ENCODE assay signal across 13 cellular contexts in genomic region chr12:130713581-130713991, GRCh38. TPM values are rescaled to one million over a fixed set of nuclear protein-coding genes. Genes with fewer than 3 reads are reported as not detected.
DNase-seq lines count a peak whose midpoint lies in the region; ATAC-seq and TF ChIP-seq lines count a peak whose summit lies in the region.
"Had no signal": no experiment of that assay in that cellular context is flagged by ENCODE, and none has a peak within 500 bp of the region (broad histone marks: within the 10 kb centered on the region; RNA-seq: fewer than 3 reads in every experiment).

No MANE protein-coding gene starts in this region.

- H3K9ac ChIP-seq in neuronal stem cell (ENCODE audit: low read depth, low read length, poor library complexity), result peak overlapping the region; percentile 13

- H2AFZ ChIP-seq in ACC112 (ENCODE audit: low read length, unreplicated experiment), result no peak overlapping the region
- no peak overlapping the region for H2AFZ ChIP-seq in neuronal stem cell (ENCODE audit: low read length)

- no CpG with 5 or more reads among the region's 18 CpGs for WGBS in neuronal stem cell (ENCODE audit: extremely low coverage in 2 of 2, insufficient read length in 2 of 2, insufficient replicate concordance in 1 of 2), 2 donors

- H3K4me1 ChIP-seq in ACC112 (ENCODE audit: control insufficient read depth, insufficient read depth, low read length, unreplicated experiment) (no peaks in the 10 kb centered on the region), breast epithelium (no peaks in the 10 kb centered on the region), neuronal stem cell (ENCODE audit: control insufficient read depth in 2 of 2, insufficient read depth in 1 of 2, low read depth in 1 of 2, low read length in 2 of 2) (peaks cover 6 to 24% of the 10 kb centered on the region in 2 donors), gastrocnemius medialis (peaks cover 5 to 6% of the 10 kb centered on the region in 2 donors), mucosa of descending colon (ENCODE audit: low read depth) (no peaks in the 10 kb centered on the region)

- no peak overlapping the region for H2BK5ac ChIP-seq in neuronal stem cell (ENCODE audit: low read length)

- ATAC-seq in gastrocnemius medialis (no peak), mucosa of descending colon (no peak), GM19463 (IDR thresholded peaks at IDR 0.05; ENCODE audit: unreplicated experiment) (no peak)

- no peak for TF ChIP-seq CTCF in breast epithelium (IDR thresholded peaks at IDR 0.05)
- no peak for TF ChIP-seq CTCF in gastrocnemius medialis (IDR thresholded peaks at IDR 0.05 in 4 of 5, conservative IDR thresholded peaks at IDR 0.05 in 1 of 5)
- no peak for TF ChIP-seq CTCF in mucosa of descending colon (IDR thresholded peaks at IDR 0.05)

- peak overlapping the region; percentile 8 for H2BK12ac ChIP-seq in neuronal stem cell (ENCODE audit: low read length)

- TF ChIP-seq POLR2A in breast epithelium (IDR thresholded peaks at IDR 0.05) (no peak), gastrocnemius medialis (IDR thresholded peaks at IDR 0.05) (no peak)

- H3K4ac ChIP-seq in neuronal stem cell (ENCODE audit: low read length), result no peak overlapping the region

- no peak overlapping the region for H4K91ac ChIP-seq in neuronal stem cell (ENCODE audit: low read depth, low read length, poor library complexity)

- peak overlapping the region; percentile 96 for H2AK5ac ChIP-seq in neuronal stem cell (ENCODE audit: low read depth, low read length)

- H3K18ac ChIP-seq in neuronal stem cell (ENCODE audit: low read length), result peak overlapping the region; percentile 83

- H3K27me3 ChIP-seq in ACC112 (ENCODE audit: insufficient read depth, low read length), result peaks cover 59% of the 10 kb centered on the region
- H3K27me3 ChIP-seq in breast epithelium, result peaks cover 0 to 30% of the 10 kb centered on the region in 2 donors
- H3K27me3 ChIP-seq in neuronal stem cell (ENCODE audit: control insufficient read depth in 3 of 3, insufficient read depth in 3 of 3, low read depth in 1 of 3, low read length in 3 of 3), result peaks cover 0 to 60% (median 23%) of the 10 kb centered on the region in 3 experiments
- peaks cover 18 to 34% (median 31%) of the 10 kb centered on the region in 3 donors for H3K27me3 ChIP-seq in gastrocnemius medialis

- in situ Hi-C loops in gastrocnemius medialis (cut with MboI; ENCODE audit: low sequenced_read_pairs in 4 of 4), result no loop called here

- peak overlapping the region; percentile 69 for H3K4me3 ChIP-seq in ACC112 (ENCODE audit: low read depth, low read length)
- H3K4me3 ChIP-seq in breast epithelium, result peak overlapping the region; percentile 45 to 66 (median 46)
- no peak overlapping the region for H3K4me3 ChIP-seq in neuronal stem cell (ENCODE audit: low read length in 2 of 2)
- H3K4me3 ChIP-seq in gastrocnemius medialis, result peak overlapping the region in 1 of 4 donors; percentile 32
- no peak overlapping the region for H3K4me3 ChIP-seq in mucosa of descending colon

- H3K79me2 ChIP-seq in ACC112 (ENCODE audit: control insufficient read depth, insufficient read depth, low read length, unreplicated experiment), result no peaks in the 10 kb centered on the region

- H3K9me3 ChIP-seq in breast epithelium (peaks cover 5 to 12% of the 10 kb centered on the region in 2 donors), neuronal stem cell (replicated peaks in 1 of 2; ENCODE audit: control insufficient read depth in 2 of 2, insufficient read depth in 1 of 2, low read depth in 1 of 2, low read length in 2 of 2) (peaks cover 0 to 5% of the 10 kb centered on the region in 2 donors), gastrocnemius medialis (no peaks in the 10 kb centered on the region), mucosa of descending colon (no peaks in the 10 kb centered on the region)

- DNase-seq in DMS79 (lab: John Stamatoyannopoulos, UW) (peak; percentile 30), breast epithelium (ENCODE audit: low spot score in 2 of 2) (no peak), neuronal stem cell (ENCODE audit: low spot score) (no peak), H4 (ENCODE audit: low spot score) (no peak), gastrocnemius medialis (no peak), mucosa of descending colon (no peak)
- DNase-seq: COR-L47; stimulated activated CD4-positive, alpha-beta T cell treated with anti-CD3 and anti-CD28 coated beads, Interleukin-2, amount 100 ng/mL, for 48 hours; T1000 had no signal

- no peak overlapping the region for H2BK120ac ChIP-seq in neuronal stem cell (ENCODE audit: low read depth, low read length)

- H3K23ac ChIP-seq in neuronal stem cell (ENCODE audit: low read depth, low read length, poor library complexity), result no peak overlapping the region

- intact Hi-C loops in breast epithelium (cut with DNase I; ENCODE audit: low total_unique reads) (no loop called here), gastrocnemius medialis (cut with DNase I; ENCODE audit: low total_unique reads) (no loop called here), mucosa of descending colon (cut with DNase I, micrococcal nuclease) (no loop called here)

- H4K8ac ChIP-seq in neuronal stem cell (ENCODE audit: low read depth, low read length), result no peak overlapping the region

- no peak overlapping the region for H3K27ac ChIP-seq in ACC112 (ENCODE audit: low read depth, low read length)
- no peak overlapping the region for H3K27ac ChIP-seq in breast epithelium
- H3K27ac ChIP-seq in neuronal stem cell (replicated peaks; ENCODE audit: low read length), result no peak overlapping the region
- no peak overlapping the region for H3K27ac ChIP-seq in gastrocnemius medialis
- H3K27ac ChIP-seq: epithelial cell of prostate, HL-60 had no signal

- H3K14ac ChIP-seq in neuronal stem cell (ENCODE audit: low read length), result no peak overlapping the region

- peak overlapping the region; percentile 66 for H2BK15ac ChIP-seq in neuronal stem cell (ENCODE audit: low read length)

- H3K4me2 ChIP-seq in neuronal stem cell (ENCODE audit: insufficient read depth, low read length, poor library complexity, severe bottlenecking), result no peak overlapping the region

- H3K79me1 ChIP-seq in neuronal stem cell (ENCODE audit: low read depth, low read length), result peaks cover 1% of the 10 kb centered on the region

- H3K36me3 ChIP-seq in ACC112 (ENCODE audit: insufficient read depth, low read length), result no peaks in the 10 kb centered on the region
- H3K36me3 ChIP-seq in breast epithelium, result no peaks in the 10 kb centered on the region
- H3K36me3 ChIP-seq in neuronal stem cell (replicated peaks in 1 of 2; ENCODE audit: control insufficient read depth in 2 of 2, insufficient read depth in 2 of 2, low read length in 2 of 2), result no peaks in the 10 kb centered on the region
- no peaks in the 10 kb centered on the region for H3K36me3 ChIP-seq in gastrocnemius medialis
- no peaks in the 10 kb centered on the region for H3K36me3 ChIP-seq in mucosa of descending colon (ENCODE audit: low read depth)

RNA-seq across cellular contexts. Expression of gene RIMBP2, which starts 2.5 kb away (rescaled TPM):
- total RNA-seq in breast epithelium (under 1 TPM; under 0.01 to 0.59 (median under 0.01) TPM), gastrocnemius medialis (1 to 10 TPM in 2 of 4 donors, under 1 TPM in 1, not detected in 1; 0.76 to 2.2 (median 1.2) TPM), mucosa of descending colon (1 to 10 TPM; 2.3 to 5.9 (median 5.4) TPM)
- polyA plus RNA-seq in neuronal stem cell (2013, experiment 1 of 2), result 6.0 TPM
- polyA plus RNA-seq in neuronal stem cell (2013, experiment 2 of 2), result 6.5 TPM
- total RNA-seq in H4 (2014; rRNA removed; shearing (Covaris generic)), result 0.06 and 0.50 TPM in 2 replicates

Comparison
In these comparisons a context has a peak if more than half of its experiments do, and no peak if none do; other contexts are left out.
1. H3K4me3 ChIP-seq: peak in ACC112 (single experiment) and breast epithelium (3 of 3); none in neuronal stem cell (0 of 2) and mucosa of descending colon (single experiment).